Comparison of ENCODE assay signal across 11 cellular contexts in genomic region chr6:34834789-34835518, GRCh38. TPM values are rescaled to one million over a fixed set of nuclear protein-coding genes. Genes with fewer than 3 reads are reported as not detected.
DNase-seq lines count a peak whose midpoint lies in the region; ATAC-seq and TF ChIP-seq lines count a peak whose summit lies in the region.
"Had no signal": no experiment of that assay in that cellular context is flagged by ENCODE, and none has a peak within 500 bp of the region (broad histone marks: within the 10 kb centered on the region; RNA-seq: fewer than 3 reads in every experiment).

No MANE protein-coding gene starts in this region.

- POLR2A ChIA-PET in PC-3 (lab: Charles Lee; ENCODE audit: unreplicated experiment): no interaction called here

- ATAC-seq in PC-3: no peak
- peak; percentile 51 for ATAC-seq in esophagus mucosa
- ATAC-seq in psoas muscle: peak; percentile 89 to 96 (median 94)
- ATAC-seq in HG02763 (IDR thresholded peaks at IDR 0.05; ENCODE audit: unreplicated experiment): no peak

- no peaks in the 10 kb centered on the region for H3K9me2 ChIP-seq in PC-3 (replicated peaks; ENCODE audit: low read length)

- intact Hi-C loops in PC-3 (cut with micrococcal nuclease): no loop called here
- intact Hi-C loops in psoas muscle (cut with DNase I): no loop called here

- no peaks in the 10 kb centered on the region for H3K9me3 ChIP-seq in PC-3 (ENCODE audit: low read length)
- no peaks in the 10 kb centered on the region for H3K9me3 ChIP-seq in psoas muscle

- TF ChIP-seq CTCF in PC-3 (conservative IDR thresholded peaks at IDR 0.05; ENCODE audit: low read depth, low read length) (no peak), psoas muscle (IDR thresholded peaks at IDR 0.05) (no peak)

- H3K27ac ChIP-seq in PC-3 (ENCODE audit: low read length) (no peak overlapping the region), psoas muscle (peak overlapping the region; percentile 62)

- DNase-seq in GM04504 (ENCODE audit: low read depth): peak; percentile 23
- DNase-seq in PC-3: peak; percentile 64
- DNase-seq in psoas muscle: no peak
- no peak for DNase-seq in anterior cingulate cortex (lab: John Stamatoyannopoulos, UW)
- no peak for DNase-seq in H4 (ENCODE audit: low spot score)
- DNase-seq in 8988T: no peak
- DNase-seq: DMS153; stimulated activated CD8-positive, alpha-beta memory T cell treated with anti-CD3 and anti-CD28 coated beads, Interleukin-4, amount 100 ng/mL, for 48 hours had no signal

- H3K4me3 ChIP-seq in PC-3 (ENCODE audit: low read length) (no peak overlapping the region), psoas muscle (no peak overlapping the region)
- H3K4me3 ChIP-seq: lung had no signal

- H3K4me1 ChIP-seq in PC-3 (ENCODE audit: insufficient read depth, low read length) (peaks cover 12% of the 10 kb centered on the region), psoas muscle (peaks cover 17% of the 10 kb centered on the region)

- no peaks in the 10 kb centered on the region for H3F3A ChIP-seq in PC-3 (ENCODE audit: low read length, unreplicated experiment)

- no peaks in the 10 kb centered on the region for H4K20me1 ChIP-seq in PC-3 (ENCODE audit: low read length)

- H3K79me2 ChIP-seq in PC-3 (ENCODE audit: low read length): no peaks in the 10 kb centered on the region

- BruUV-seq in PC-3 (replicated peaks; lab: Mats Ljungman, UMichigan): no TSS peak

- 56 to 71% (median 62%) methylated on average over 4 of the region's 4 CpGs for WGBS in psoas muscle, 3 donors

- H3K9ac ChIP-seq in PC-3 (ENCODE audit: low read length): no peak overlapping the region

- no peak overlapping the region for H2AFZ ChIP-seq in PC-3 (ENCODE audit: low read length)

- CTCF ChIA-PET in PC-3 (lab: Charles Lee): no interaction called here

- H3K4me2 ChIP-seq in PC-3 (ENCODE audit: low read length): no peak overlapping the region

- H3K27me3 ChIP-seq in PC-3 (ENCODE audit: low read length) (no peaks in the 10 kb centered on the region), psoas muscle (ENCODE audit: insufficient read depth in 3 of 3, low read length in 2 of 3) (no peaks in the 10 kb centered on the region)

- peaks cover 15% of the 10 kb centered on the region; the same call in 1 of the 2 replicates for H3K36me3 ChIP-seq in PC-3 (ENCODE audit: low read depth, low read length)
- H3K36me3 ChIP-seq in psoas muscle (ENCODE audit: insufficient read depth in 1 of 2, low read depth in 1 of 2): peaks cover 2 to 70% of the 10 kb centered on the region in 2 donors

RNA-seq across cellular contexts. Expression of gene BLTP3A, which starts 43.1 kb away (rescaled TPM):
- 10.6 and 11.1 TPM in 2 replicates for total RNA-seq in PC-3 (2014; rRNA removed)
- total RNA-seq in esophagus mucosa: 8.1 TPM
- total RNA-seq in psoas muscle: 10 to 100 TPM; 16.5 to 34.7 (median 20.8) TPM
- 1 to 10 TPM; 4.2 to 9.6 (median 4.5) TPM for polyA plus RNA-seq in psoas muscle
- 4.4 and 6.2 TPM in 2 replicates for total RNA-seq in H4 (2014; rRNA removed; shearing (Covaris generic))

RNA-seq across cellular contexts. Expression of gene TAF11, which starts 52.9 kb away (rescaled TPM):
- total RNA-seq in PC-3 (2014; rRNA removed): 24.1 and 28.9 TPM in 2 replicates
- 20.0 TPM for total RNA-seq in esophagus mucosa
- 10 to 100 TPM; 17.4 to 25.8 (median 23.1) TPM for total RNA-seq in psoas muscle
- 10 to 100 TPM; 31.8 to 71.8 (median 60.9) TPM for polyA plus RNA-seq in psoas muscle
- 40.5 and 44.5 TPM in 2 replicates for total RNA-seq in H4 (2014; rRNA removed; shearing (Covaris generic))

RNA-seq across cellular contexts. Expression of gene ANKS1A, which starts 54.1 kb away (rescaled TPM):
- 18.8 and 21.3 TPM in 2 replicates for total RNA-seq in PC-3 (2014; rRNA removed)
- 13.6 TPM for total RNA-seq in esophagus mucosa
- total RNA-seq in psoas muscle: 10 to 100 TPM in 1 of 4 donors, 1 to 10 TPM in 3; 6.1 to 12.4 (median 7.7) TPM
- 1 to 10 TPM; 3.9 to 5.7 (median 5.6) TPM for polyA plus RNA-seq in psoas muscle
- total RNA-seq in H4 (2014; rRNA removed; shearing (Covaris generic)): 7.0 and 8.8 TPM in 2 replicates

Comparison
In these comparisons a context has a peak if more than half of its experiments do, and no peak if none do; other contexts are left out.
1. DNase-seq: peak in GM04504 (single experiment) and PC-3 (single experiment); none in psoas muscle (0 of 2), anterior cingulate cortex (0 of 58), H4 (single experiment) and 8988T (single experiment).
2. ATAC-seq: peak in esophagus mucosa (single experiment) and psoas muscle (4 of 4); none in PC-3 (single experiment) and HG02763 (single experiment).